Comparison of ENCODE assay signal across 20 cellular contexts in the genomic region with DNA sequence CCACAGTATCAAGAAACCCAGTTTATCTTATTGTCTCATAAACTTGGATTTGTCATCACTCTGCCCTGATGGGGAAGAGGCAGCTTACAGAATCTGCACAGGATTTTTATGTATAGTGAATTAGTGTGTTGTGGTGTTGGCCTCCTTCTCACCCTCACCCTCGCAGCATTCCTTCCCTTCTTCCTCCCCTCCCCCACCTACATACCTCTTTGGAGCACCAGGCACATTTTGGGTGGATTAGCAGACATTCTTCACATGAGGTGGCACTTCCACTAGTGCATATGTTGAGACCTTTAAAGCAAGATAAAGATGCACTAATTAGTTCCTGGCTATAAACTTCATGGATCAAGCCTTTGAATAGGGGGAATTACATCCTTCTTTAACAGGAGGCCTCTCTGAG. TPM values are rescaled to one million over a fixed set of nuclear protein-coding genes. Genes with fewer than 3 reads are reported as not detected.
DNase-seq lines count a peak whose midpoint lies in the region; ATAC-seq, FAIRE-seq and TF ChIP-seq lines count a peak whose summit lies in the region.
"Had no signal": no experiment of that assay in that cellular context is flagged by ENCODE, and none has a peak within 500 bp of the region (broad histone marks: within the 10 kb centered on the region; RNA-seq: fewer than 3 reads in every experiment).

No MANE protein-coding gene starts in this region.

- TF ChIP-seq CTCF in GM23338 (conservative IDR thresholded peaks at IDR 0.05; ENCODE audit: low read depth in 2 of 2): no peak
- no peak for TF ChIP-seq CTCF in astrocyte (IDR thresholded peaks at IDR 0.05; ENCODE audit: insufficient read depth, low read depth, low read length)
- TF ChIP-seq CTCF in thoracic aorta (IDR thresholded peaks at IDR 0.05): no peak

- no peak overlapping the region for H2AFZ ChIP-seq in GM23338
- no peak overlapping the region for H2AFZ ChIP-seq in astrocyte (ENCODE audit: low read depth, low read length)

- H3K9ac ChIP-seq in astrocyte (ENCODE audit: low read length): no peak overlapping the region

- DNase-seq in GM23338 (ENCODE audit: low spot score) (peak; percentile 58), astrocyte (ENCODE audit: low read depth) (no peak), mesenteric fat pad (ENCODE audit: low spot score) (peak; percentile 4), thoracic aorta (ENCODE audit: low spot score) (no peak), AML-193 (lab: John Stamatoyannopoulos, UW) (no peak), left ventricle myocardium superior (no peak)
- DNase-seq in activated naive CD8-positive, alpha-beta T cell treated with anti-CD3 and anti-CD28 coated beads for 36 hours: no peak
- DNase-seq: DMS79 treated with DMSO at 0.1 percent for 48 hours, NCI-H1105, NCI-H1694, NCI-H2081 treated with DMSO at 0.1 percent for 48 hours, OCI-M1, SIG-M5 had no signal

- peaks cover 32% of the 10 kb centered on the region for H3K36me3 Mint-ChIP-seq in GM23338 (ENCODE audit: low read depth)
- peaks cover 9% of the 10 kb centered on the region for H3K36me3 Mint-ChIP-seq in astrocyte (ENCODE audit: low read depth, unreplicated experiment)
- no peaks in the 10 kb centered on the region for H3K36me3 Mint-ChIP-seq in activated naive CD8-positive, alpha-beta T cell treated with anti-CD3 and anti-CD28 coated beads for 36 hours

- H3K27me3 ChIP-seq in GM23338 (ENCODE audit: insufficient read depth) (no peaks in the 10 kb centered on the region), astrocyte (ENCODE audit: insufficient read depth, low read length) (no peaks in the 10 kb centered on the region), thoracic aorta (replicated peaks; ENCODE audit: insufficient read depth) (no peaks in the 10 kb centered on the region)

- H3K4me1 Mint-ChIP-seq in GM23338 (peaks cover 31% of the 10 kb centered on the region), astrocyte (ENCODE audit: low read depth, unreplicated experiment) (peaks cover 23% of the 10 kb centered on the region)
- H3K4me1 Mint-ChIP-seq in activated naive CD8-positive, alpha-beta T cell treated with anti-CD3 and anti-CD28 coated beads for 36 hours: no peaks in the 10 kb centered on the region

- ATAC-seq in GM23338 (peak; percentile 55), thoracic aorta (ENCODE audit: insufficient number of reproducible peaks, low FRiP score, low read depth) (no peak), GM19035 (IDR thresholded peaks at IDR 0.05; ENCODE audit: unreplicated experiment) (no peak), left ventricle myocardium superior (no peak)
- ATAC-seq: K562, SK-N-SH treated with all-trans-retinoic acid at 6 μM for 48 hours had no signal

- H3K36me3 ChIP-seq in GM23338 (ENCODE audit: insufficient read depth) (peaks cover 13% of the 10 kb centered on the region), astrocyte (ENCODE audit: insufficient read depth, low read length) (peaks cover 10% of the 10 kb centered on the region), thoracic aorta (peaks cover 19% of the 10 kb centered on the region)
- H3K36me3 ChIP-seq: HAP-1 had no signal

- H4K20me1 ChIP-seq in GM23338 (replicated peaks; ENCODE audit: insufficient read depth) (peaks cover 41% of the 10 kb centered on the region), astrocyte (ENCODE audit: insufficient read depth, low read length) (peaks cover 15% of the 10 kb centered on the region)

- H3K4me1 ChIP-seq in GM23338 (ENCODE audit: insufficient read depth): peaks cover 37% of the 10 kb centered on the region
- peaks cover 16% of the 10 kb centered on the region for H3K4me1 ChIP-seq in astrocyte (ENCODE audit: insufficient read depth, low read length)
- H3K4me1 ChIP-seq in thoracic aorta (ENCODE audit: control insufficient read depth in 1 of 2, low read depth in 2 of 2): peaks cover 35 to 75% of the 10 kb centered on the region in 2 donors
- H3K4me1 ChIP-seq: HAP-1 had no signal

- no peaks in the 10 kb centered on the region for H3K9me3 ChIP-seq in astrocyte (ENCODE audit: insufficient read depth, low read depth, low read length)
- no peaks in the 10 kb centered on the region for H3K9me3 ChIP-seq in thoracic aorta
- H3K9me3 ChIP-seq: HAP-1 had no signal

- H3F3A ChIP-seq in GM23338 (replicated peaks; ENCODE audit: low read depth): 0 out of 2 replicates have a peak, but pooled peaks cover 4% of the 10 kb centered on the region

- no peak for FAIRE-seq in astrocyte (lab: Jason Lieb, UNC)
- FAIRE-seq: G401.6, K562 had no signal

- H3K79me2 ChIP-seq in GM23338 (replicated peaks; ENCODE audit: insufficient read depth) (peaks cover 99% of the 10 kb centered on the region), astrocyte (ENCODE audit: insufficient read depth, low read length) (peaks cover 68% of the 10 kb centered on the region)

- no peak overlapping the region for H3K27ac Mint-ChIP-seq in GM23338
- no peak overlapping the region for H3K27ac Mint-ChIP-seq in astrocyte (ENCODE audit: unreplicated experiment)
- H3K27ac Mint-ChIP-seq in activated naive CD8-positive, alpha-beta T cell treated with anti-CD3 and anti-CD28 coated beads for 36 hours: no peak overlapping the region

- H3K9me3 Mint-ChIP-seq in GM23338 (no peaks in the 10 kb centered on the region), astrocyte (ENCODE audit: unreplicated experiment) (no peaks in the 10 kb centered on the region)
- no peaks in the 10 kb centered on the region for H3K9me3 Mint-ChIP-seq in activated naive CD8-positive, alpha-beta T cell treated with anti-CD3 and anti-CD28 coated beads for 36 hours

- H3K27me3 Mint-ChIP-seq in GM23338 (ENCODE audit: insufficient read depth, low read depth, poor library complexity) (peaks cover 6% of the 10 kb centered on the region), astrocyte (ENCODE audit: low read depth, unreplicated experiment) (no peaks in the 10 kb centered on the region)
- H3K27me3 Mint-ChIP-seq in activated naive CD8-positive, alpha-beta T cell treated with anti-CD3 and anti-CD28 coated beads for 36 hours: peaks cover 3% of the 10 kb centered on the region

- H3K4me3 Mint-ChIP-seq in GM23338 (0 out of 3 replicates have a peak overlapping the region, but pooled peaks have one; percentile 5), astrocyte (ENCODE audit: unreplicated experiment) (peak overlapping the region; percentile 64)
- H3K4me3 Mint-ChIP-seq in activated naive CD8-positive, alpha-beta T cell treated with anti-CD3 and anti-CD28 coated beads for 36 hours: no peak overlapping the region

- intact Hi-C loops in left ventricle myocardium superior (cut with micrococcal nuclease): no loop called here

- H3K9me2 ChIP-seq in GM23338 (ENCODE audit: insufficient read depth): no peaks in the 10 kb centered on the region

- H3K4me2 ChIP-seq in GM23338: peak overlapping the region; percentile 27; the same call in 1 of the 2 replicates
- H3K4me2 ChIP-seq in astrocyte (ENCODE audit: low read length): no peak overlapping the region

- H3K4me3 ChIP-seq in GM23338 (no peak overlapping the region), astrocyte (ENCODE audit: insufficient read depth, low read depth, low read length) (no peak overlapping the region), thoracic aorta (no peak overlapping the region)
- H3K4me3 ChIP-seq: HAP-1, K562 had no signal

- H3K27ac ChIP-seq in GM23338 (ENCODE audit: low read depth): peak overlapping the region; percentile 26
- H3K27ac ChIP-seq in astrocyte (ENCODE audit: low read depth, low read length): no peak overlapping the region
- peak overlapping the region; percentile 10 to 32 for H3K27ac ChIP-seq in thoracic aorta
- H3K27ac ChIP-seq: C4-2B, RWPE1 had no signal

TF ChIP-seq in GM23338, 12 proteins besides CTCF, POLR2A, EP300 and RAD21 (continues in another document):
- TF ChIP-seq JUNB (IDR thresholded peaks at IDR 0.05; ENCODE audit: unreplicated experiment): no peak
- TF ChIP-seq EZH2phosphoT487 (IDR thresholded peaks at IDR 0.05; ENCODE audit: unreplicated experiment): no peak
- TF ChIP-seq, protein P1, sequence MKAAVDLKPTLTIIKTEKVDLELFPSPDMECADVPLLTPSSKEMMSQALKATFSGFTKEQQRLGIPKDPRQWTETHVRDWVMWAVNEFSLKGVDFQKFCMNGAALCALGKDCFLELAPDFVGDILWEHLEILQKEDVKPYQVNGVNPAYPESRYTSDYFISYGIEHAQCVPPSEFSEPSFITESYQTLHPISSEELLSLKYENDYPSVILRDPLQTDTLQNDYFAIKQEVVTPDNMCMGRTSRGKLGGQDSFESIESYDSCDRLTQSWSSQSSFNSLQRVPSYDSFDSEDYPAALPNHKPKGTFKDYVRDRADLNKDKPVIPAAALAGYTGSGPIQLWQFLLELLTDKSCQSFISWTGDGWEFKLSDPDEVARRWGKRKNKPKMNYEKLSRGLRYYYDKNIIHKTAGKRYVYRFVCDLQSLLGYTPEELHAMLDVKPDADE (IDR thresholded peaks at IDR 0.05): no peak
- no peak for TF ChIP-seq EZH2 (IDR thresholded peaks at IDR 0.05; ENCODE audit: low read depth, unreplicated experiment)
- TF ChIP-seq NANOG (IDR thresholded peaks at IDR 0.05; ENCODE audit: borderline replicate concordance): no peak
- TF ChIP-seq POLR2AphosphoS5 (IDR thresholded peaks at IDR 0.05; ENCODE audit: low read depth): no peak

RNA-seq across cellular contexts. Expression of a gene that starts 13.9 kb away (rescaled TPM):
- 242 and 269 TPM in 2 replicates for total RNA-seq in GM23338 (2014; rRNA removed; shearing (Covaris generic))
- 63.6 and 68.2 TPM in 2 replicates for polyA plus RNA-seq in GM23338 (2016; fragmentation: Nextera tagmentation; extraction: Ambion mirVana)
- total RNA-seq in astrocyte: 139 and 201 TPM in 2 replicates
- total RNA-seq in mesenteric fat pad: 339 TPM
- 100 to 1,000 TPM; 576 to 592 TPM for total RNA-seq in thoracic aorta
- under 1 TPM; 0.34 to 0.97 TPM for total RNA-seq in activated naive CD8-positive, alpha-beta T cell treated with anti-CD3 and anti-CD28 coated beads for 36 hours
- 109 TPM for total RNA-seq in left ventricle myocardium superior

Comparison
In these comparisons a context has a peak if more than half of its experiments do, and no peak if none do; other contexts are left out.
1. DNase-seq: peak in GM23338 (single experiment) and mesenteric fat pad (single experiment); none in astrocyte (single experiment), thoracic aorta (single experiment), activated naive CD8-positive, alpha-beta T cell treated with anti-CD3 and anti-CD28 coated beads for 36 hours (single experiment), AML-193 (0 of 2) and left ventricle myocardium superior (single experiment).
2. RNA of a gene that starts 13.9 kb away (total RNA-seq): 576 to 592 TPM in thoracic aorta, 339 TPM in mesenteric fat pad (single experiment), 242 to 269 TPM in GM23338, 139 to 201 TPM in astrocyte and 109 TPM in left ventricle myocardium superior (single experiment); 0.34 to 0.97 TPM in activated naive CD8-positive, alpha-beta T cell treated with anti-CD3 and anti-CD28 coated beads for 36 hours; every median in the first group is over 10 times any median in the second.